ENCODE assay signal across 1 cellular context in the genomic region with DNA sequence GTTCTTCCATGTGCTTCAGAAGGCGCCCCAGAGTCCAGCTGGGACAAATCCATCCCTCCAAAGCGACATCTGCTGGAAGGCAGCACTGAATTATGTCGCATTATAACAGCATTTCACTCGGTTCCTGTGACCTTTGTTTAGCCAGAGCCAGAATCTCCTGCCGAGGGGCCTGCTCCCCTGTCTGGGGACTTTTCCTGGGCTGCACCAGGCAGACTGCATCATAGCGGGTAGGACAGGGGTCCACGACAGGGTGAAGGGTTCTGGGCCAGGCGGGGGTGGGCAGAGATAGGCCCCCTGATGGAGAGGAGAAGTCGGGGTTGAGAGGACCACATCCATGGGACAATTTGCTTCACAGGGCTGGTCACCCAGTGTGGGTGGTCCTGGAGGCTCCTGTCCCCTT.
TF ChIP-seq lines count a peak whose summit lies in the region.

No MANE protein-coding gene starts in this region.

TF ChIP-seq in K562, 482 proteins besides CTCF, POLR2A, EP300 and RAD21 (continued from another document):
- TF ChIP-seq, protein P1, sequence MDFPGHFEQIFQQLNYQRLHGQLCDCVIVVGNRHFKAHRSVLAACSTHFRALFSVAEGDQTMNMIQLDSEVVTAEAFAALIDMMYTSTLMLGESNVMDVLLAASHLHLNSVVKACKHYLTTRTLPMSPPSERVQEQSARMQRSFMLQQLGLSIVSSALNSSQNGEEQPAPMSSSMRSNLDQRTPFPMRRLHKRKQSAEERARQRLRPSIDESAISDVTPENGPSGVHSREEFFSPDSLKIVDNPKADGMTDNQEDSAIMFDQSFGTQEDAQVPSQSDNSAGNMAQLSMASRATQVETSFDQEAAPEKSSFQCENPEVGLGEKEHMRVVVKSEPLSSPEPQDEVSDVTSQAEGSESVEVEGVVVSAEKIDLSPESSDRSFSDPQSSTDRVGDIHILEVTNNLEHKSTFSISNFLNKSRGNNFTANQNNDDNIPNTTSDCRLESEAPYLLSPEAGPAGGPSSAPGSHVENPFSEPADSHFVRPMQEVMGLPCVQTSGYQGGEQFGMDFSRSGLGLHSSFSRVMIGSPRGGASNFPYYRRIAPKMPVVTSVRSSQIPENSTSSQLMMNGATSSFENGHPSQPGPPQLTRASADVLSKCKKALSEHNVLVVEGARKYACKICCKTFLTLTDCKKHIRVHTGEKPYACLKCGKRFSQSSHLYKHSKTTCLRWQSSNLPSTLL (IDR thresholded peaks at IDR 0.05), result no peak
- TF ChIP-seq SNRNP70 (optimal IDR thresholded peaks at IDR 0.05; ENCODE audit: low read depth, low read length), result no peak
- TF ChIP-seq, protein P2, sequence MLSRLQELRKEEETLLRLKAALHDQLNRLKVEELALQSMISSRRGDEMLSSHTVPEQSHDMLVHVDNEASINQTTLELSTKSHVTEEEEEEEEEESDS (CRISPR knock-in tag; IDR thresholded peaks at IDR 0.05), result no peak
- no peak for TF ChIP-seq SAP30 (IDR thresholded peaks at IDR 0.05; ENCODE audit: borderline replicate concordance, insufficient read depth, low read depth, low read length, poor library complexity, severe bottlenecking)
- TF ChIP-seq, protein P3, sequence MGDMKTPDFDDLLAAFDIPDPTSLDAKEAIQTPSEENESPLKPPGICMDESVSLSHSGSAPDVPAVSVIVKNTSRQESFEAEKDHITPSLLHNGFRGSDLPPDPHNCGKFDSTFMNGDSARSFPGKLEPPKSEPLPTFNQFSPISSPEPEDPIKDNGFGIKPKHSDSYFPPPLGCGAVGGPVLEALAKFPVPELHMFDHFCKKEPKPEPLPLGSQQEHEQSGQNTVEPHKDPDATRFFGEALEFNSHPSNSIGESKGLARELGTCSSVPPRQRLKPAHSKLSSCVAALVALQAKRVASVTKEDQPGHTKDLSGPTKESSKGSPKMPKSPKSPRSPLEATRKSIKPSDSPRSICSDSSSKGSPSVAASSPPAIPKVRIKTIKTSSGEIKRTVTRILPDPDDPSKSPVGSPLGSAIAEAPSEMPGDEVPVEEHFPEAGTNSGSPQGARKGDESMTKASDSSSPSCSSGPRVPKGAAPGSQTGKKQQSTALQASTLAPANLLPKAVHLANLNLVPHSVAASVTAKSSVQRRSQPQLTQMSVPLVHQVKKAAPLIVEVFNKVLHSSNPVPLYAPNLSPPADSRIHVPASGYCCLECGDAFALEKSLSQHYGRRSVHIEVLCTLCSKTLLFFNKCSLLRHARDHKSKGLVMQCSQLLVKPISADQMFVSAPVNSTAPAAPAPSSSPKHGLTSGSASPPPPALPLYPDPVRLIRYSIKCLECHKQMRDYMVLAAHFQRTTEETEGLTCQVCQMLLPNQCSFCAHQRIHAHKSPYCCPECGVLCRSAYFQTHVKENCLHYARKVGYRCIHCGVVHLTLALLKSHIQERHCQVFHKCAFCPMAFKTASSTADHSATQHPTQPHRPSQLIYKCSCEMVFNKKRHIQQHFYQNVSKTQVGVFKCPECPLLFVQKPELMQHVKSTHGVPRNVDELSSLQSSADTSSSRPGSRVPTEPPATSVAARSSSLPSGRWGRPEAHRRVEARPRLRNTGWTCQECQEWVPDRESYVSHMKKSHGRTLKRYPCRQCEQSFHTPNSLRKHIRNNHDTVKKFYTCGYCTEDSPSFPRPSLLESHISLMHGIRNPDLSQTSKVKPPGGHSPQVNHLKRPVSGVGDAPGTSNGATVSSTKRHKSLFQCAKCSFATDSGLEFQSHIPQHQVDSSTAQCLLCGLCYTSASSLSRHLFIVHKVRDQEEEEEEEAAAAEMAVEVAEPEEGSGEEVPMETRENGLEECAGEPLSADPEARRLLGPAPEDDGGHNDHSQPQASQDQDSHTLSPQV (IDR thresholded peaks at IDR 0.05), result no peak
- TF ChIP-seq, protein P4, sequence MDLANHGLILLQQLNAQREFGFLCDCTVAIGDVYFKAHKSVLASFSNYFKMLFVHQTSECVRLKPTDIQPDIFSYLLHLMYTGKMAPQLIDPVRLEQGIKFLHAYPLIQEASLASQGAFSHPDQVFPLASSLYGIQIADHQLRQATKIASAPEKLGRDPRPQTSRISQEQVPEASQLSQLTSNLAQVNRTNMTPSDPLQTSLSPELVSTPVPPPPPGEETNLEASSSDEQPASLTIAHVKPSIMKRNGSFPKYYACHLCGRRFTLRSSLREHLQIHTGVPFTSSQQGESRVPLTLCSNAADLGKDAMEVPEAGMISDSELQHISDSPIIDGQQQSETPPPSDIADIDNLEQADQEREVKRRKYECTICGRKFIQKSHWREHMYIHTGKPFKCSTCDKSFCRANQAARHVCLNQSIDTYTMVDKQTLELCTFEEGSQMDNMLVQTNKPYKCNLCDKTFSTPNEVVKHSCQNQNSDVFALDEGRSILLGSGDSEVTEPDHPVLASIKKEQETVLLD (IDR thresholded peaks at IDR 0.05), result no peak
- TF ChIP-seq, protein P5, sequence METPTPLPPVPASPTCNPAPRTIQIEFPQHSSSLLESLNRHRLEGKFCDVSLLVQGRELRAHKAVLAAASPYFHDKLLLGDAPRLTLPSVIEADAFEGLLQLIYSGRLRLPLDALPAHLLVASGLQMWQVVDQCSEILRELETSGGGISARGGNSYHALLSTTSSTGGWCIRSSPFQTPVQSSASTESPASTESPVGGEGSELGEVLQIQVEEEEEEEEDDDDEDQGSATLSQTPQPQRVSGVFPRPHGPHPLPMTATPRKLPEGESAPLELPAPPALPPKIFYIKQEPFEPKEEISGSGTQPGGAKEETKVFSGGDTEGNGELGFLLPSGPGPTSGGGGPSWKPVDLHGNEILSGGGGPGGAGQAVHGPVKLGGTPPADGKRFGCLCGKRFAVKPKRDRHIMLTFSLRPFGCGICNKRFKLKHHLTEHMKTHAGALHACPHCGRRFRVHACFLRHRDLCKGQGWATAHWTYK (CRISPR knock-in tag; IDR thresholded peaks at IDR 0.05), result no peak
- TF ChIP-seq ZNF232 (CRISPR knock-in tag; IDR thresholded peaks at IDR 0.05), result no peak
- TF ChIP-seq RBM17 (IDR thresholded peaks at IDR 0.05; ENCODE audit: borderline replicate concordance, low read depth, low read length), result no peak
- no peak for TF ChIP-seq KDM4B (IDR thresholded peaks at IDR 0.05; ENCODE audit: borderline replicate concordance in 2 of 2, low read depth in 1 of 2)
- TF ChIP-seq, protein P6, sequence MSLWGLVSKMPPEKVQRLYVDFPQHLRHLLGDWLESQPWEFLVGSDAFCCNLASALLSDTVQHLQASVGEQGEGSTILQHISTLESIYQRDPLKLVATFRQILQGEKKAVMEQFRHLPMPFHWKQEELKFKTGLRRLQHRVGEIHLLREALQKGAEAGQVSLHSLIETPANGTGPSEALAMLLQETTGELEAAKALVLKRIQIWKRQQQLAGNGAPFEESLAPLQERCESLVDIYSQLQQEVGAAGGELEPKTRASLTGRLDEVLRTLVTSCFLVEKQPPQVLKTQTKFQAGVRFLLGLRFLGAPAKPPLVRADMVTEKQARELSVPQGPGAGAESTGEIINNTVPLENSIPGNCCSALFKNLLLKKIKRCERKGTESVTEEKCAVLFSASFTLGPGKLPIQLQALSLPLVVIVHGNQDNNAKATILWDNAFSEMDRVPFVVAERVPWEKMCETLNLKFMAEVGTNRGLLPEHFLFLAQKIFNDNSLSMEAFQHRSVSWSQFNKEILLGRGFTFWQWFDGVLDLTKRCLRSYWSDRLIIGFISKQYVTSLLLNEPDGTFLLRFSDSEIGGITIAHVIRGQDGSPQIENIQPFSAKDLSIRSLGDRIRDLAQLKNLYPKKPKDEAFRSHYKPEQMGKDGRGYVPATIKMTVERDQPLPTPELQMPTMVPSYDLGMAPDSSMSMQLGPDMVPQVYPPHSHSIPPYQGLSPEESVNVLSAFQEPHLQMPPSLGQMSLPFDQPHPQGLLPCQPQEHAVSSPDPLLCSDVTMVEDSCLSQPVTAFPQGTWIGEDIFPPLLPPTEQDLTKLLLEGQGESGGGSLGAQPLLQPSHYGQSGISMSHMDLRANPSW (CRISPR knock-in tag; IDR thresholded peaks at IDR 0.05), result no peak
- TF ChIP-seq, protein P7, sequence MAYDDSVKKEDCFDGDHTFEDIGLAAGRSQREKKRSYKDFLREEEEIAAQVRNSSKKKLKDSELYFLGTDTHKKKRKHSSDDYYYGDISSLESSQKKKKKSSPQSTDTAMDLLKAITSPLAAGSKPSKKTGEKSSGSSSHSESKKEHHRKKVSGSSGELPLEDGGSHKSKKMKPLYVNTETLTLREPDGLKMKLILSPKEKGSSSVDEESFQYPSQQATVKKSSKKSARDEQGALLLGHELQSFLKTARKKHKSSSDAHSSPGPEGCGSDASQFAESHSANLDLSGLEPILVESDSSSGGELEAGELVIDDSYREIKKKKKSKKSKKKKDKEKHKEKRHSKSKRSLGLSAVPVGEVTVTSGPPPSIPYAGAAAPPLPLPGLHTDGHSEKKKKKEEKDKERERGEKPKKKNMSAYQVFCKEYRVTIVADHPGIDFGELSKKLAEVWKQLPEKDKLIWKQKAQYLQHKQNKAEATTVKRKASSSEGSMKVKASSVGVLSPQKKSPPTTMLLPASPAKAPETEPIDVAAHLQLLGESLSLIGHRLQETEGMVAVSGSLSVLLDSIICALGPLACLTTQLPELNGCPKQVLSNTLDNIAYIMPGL (CRISPR knock-in tag; IDR thresholded peaks at IDR 0.05), result no peak
- no peak for TF ChIP-seq RUNX1 (IDR thresholded peaks at IDR 0.05; ENCODE audit: low read depth)
